8 cellular contexts compared by ENCODE assay signal in genomic region chr2:50143822-50144575, GRCh38.
DNase-seq lines count a peak whose midpoint lies in the region; ATAC-seq lines count a peak whose summit lies in the region.

No MANE protein-coding gene starts in this region.

- no peaks in the 10 kb centered on the region for H3K27me3 Mint-ChIP-seq in stimulated activated memory B cell treated with anti-CD40 and anti-IgM and Interleukin-4, amounts not matched to agents 10 μg/mL and 1 μg/mL and 100 μg/mL, for 72 hours

- H3K4me3 Mint-ChIP-seq in stimulated activated memory B cell treated with anti-CD40 and anti-IgM and Interleukin-4, amounts not matched to agents 10 μg/mL and 1 μg/mL and 100 μg/mL, for 72 hours, result peak overlapping the region; percentile 63

- H3K9me3 Mint-ChIP-seq in stimulated activated memory B cell treated with anti-CD40 and anti-IgM and Interleukin-4, amounts not matched to agents 10 μg/mL and 1 μg/mL and 100 μg/mL, for 72 hours, result no peaks in the 10 kb centered on the region

- H3K9me3 ChIP-seq in iPS-20b (ENCODE audit: insufficient read depth, low read depth, low read length), result no peaks in the 10 kb centered on the region

- H3K9ac ChIP-seq in iPS-20b (ENCODE audit: low read depth, low read length), result peak overlapping the region; percentile 42

- no peaks in the 10 kb centered on the region for H3K36me3 ChIP-seq in iPS-20b (ENCODE audit: insufficient read depth, low read depth, low read length)

- no peaks in the 10 kb centered on the region for H3K27me3 ChIP-seq in iPS-20b (ENCODE audit: insufficient read depth, low read length)

- in situ Hi-C loops in G401 (cut with HindIII; ENCODE audit: low sequenced_read_pairs), result no loop called here

- H3K27ac ChIP-seq in iPS-20b (ENCODE audit: low read length), result no peak overlapping the region

- peak overlapping the region; percentile 33 for H3K27ac Mint-ChIP-seq in stimulated activated memory B cell treated with anti-CD40 and anti-IgM and Interleukin-4, amounts not matched to agents 10 μg/mL and 1 μg/mL and 100 μg/mL, for 72 hours

- no peak overlapping the region for H3K4me3 ChIP-seq in iPS-20b (ENCODE audit: low read length)

- H3K4me1 Mint-ChIP-seq in stimulated activated memory B cell treated with anti-CD40 and anti-IgM and Interleukin-4, amounts not matched to agents 10 μg/mL and 1 μg/mL and 100 μg/mL, for 72 hours, result peaks cover 7% of the 10 kb centered on the region

- H3K36me3 Mint-ChIP-seq in stimulated activated memory B cell treated with anti-CD40 and anti-IgM and Interleukin-4, amounts not matched to agents 10 μg/mL and 1 μg/mL and 100 μg/mL, for 72 hours, result no peaks in the 10 kb centered on the region

- H3K4me1 ChIP-seq in iPS-20b (ENCODE audit: insufficient read depth, low read length), result peaks cover 15% of the 10 kb centered on the region; the same call in 1 of the 2 replicates

- DNase-seq in G401 (ENCODE audit: low spot score), result peak; percentile 85
- DNase-seq in NCI-H748 (lab: John Stamatoyannopoulos, UW; ENCODE audit: unreplicated experiment), result peak; percentile 74
- DNase-seq in amniotic epithelial cell (ENCODE audit: low read depth), result peak; percentile 39
- DNase-seq in middle frontal gyrus (ENCODE audit: extremely low spot score, low spot score), result no peak

- ATAC-seq in GM21423 (IDR thresholded peaks at IDR 0.05; ENCODE audit: unreplicated experiment), result peak; percentile 99
- ATAC-seq in HG03571 (IDR thresholded peaks at IDR 0.05; ENCODE audit: unreplicated experiment), result peak; percentile 94
- peak; percentile 57 for ATAC-seq in stimulated activated memory B cell treated with anti-CD40 and anti-IgM and Interleukin-4, amounts not matched to agents 10 μg/mL and 1 μg/mL and 100 μg/mL, for 72 hours
